Comparison of ENCODE assay signal across 25 cellular contexts in genomic region chr5:79811081-79811480, GRCh38.
"Had no signal": no experiment of that assay in that cellular context is flagged by ENCODE, and none has a peak within 500 bp of the region (broad histone marks: within the 10 kb centered on the region; RNA-seq: fewer than 3 reads in every experiment).

No MANE protein-coding gene starts in this region.

- H3K27me3 ChIP-seq: adrenal gland, body of pancreas, cardiac muscle cell, esophagus muscularis mucosa, suprapubic skin, tibial artery, upper lobe of right lung had no signal

- H3K4me3 ChIP-seq: adrenal gland, body of pancreas, cardiac muscle cell, esophagus muscularis mucosa, ovary, smooth muscle cell, suprapubic skin, tibial artery, upper lobe of right lung had no signal

- DNase-seq: activated CD4-positive, alpha-beta T cell treated with anti-CD3 and anti-CD28 coated beads for 1 hour; activated CD4-positive, alpha-beta T cell treated with anti-CD3 and anti-CD28 coated beads, Interleukin-2, amount 50 U/mL, for 1 hour; activated naive CD4-positive, alpha-beta T cell; activated T-cell treated with anti-CD3 and anti-CD28 coated beads for 4 hours; activated T-cell treated with anti-CD3 and anti-CD28 coated beads, Interleukin-2, amount 50 U/mL, for 72 hours; adrenal gland; aorta; body of pancreas; foreskin keratinocyte; islet precursor cell; naive B cell; nephron progenitor cell; ovary; retina; stimulated activated CD4-positive, alpha-beta T cell treated with anti-CD3 and anti-CD28 coated beads, Interleukin-15, amount 100 ng/mL, for 24 hours; stimulated activated CD4-positive, alpha-beta T cell treated with anti-CD3 and anti-CD28 coated beads, Interleukin-2, amount 100 ng/mL, for 24 hours; stimulated activated naive CD4-positive, alpha-beta T cell; T-helper 1 cell; tibial artery; upper lobe of right lung had no signal

- H3K9me3 ChIP-seq: adrenal gland, body of pancreas, esophagus muscularis mucosa, ovary, suprapubic skin, tibial artery, upper lobe of right lung had no signal

- H3K4me1 ChIP-seq: adrenal gland, body of pancreas, foreskin keratinocyte, suprapubic skin, tibial artery, upper lobe of right lung had no signal

- ATAC-seq: activated naive CD4-positive, alpha-beta T cell treated with anti-CD3 and anti-CD28 coated beads, Interleukin-2, amount 50 U/mL, for 72 hours; activated T-cell treated with anti-CD3 and anti-CD28 coated beads, Interleukin-2, amount 50 U/mL, for 72 hours; body of pancreas; foreskin keratinocyte; upper lobe of right lung had no signal

- H3K27ac ChIP-seq: adrenal gland, body of pancreas, cardiac muscle cell, esophagus muscularis mucosa, foreskin keratinocyte, ovary, suprapubic skin, tibial artery, upper lobe of right lung had no signal
